ENCODE assay signal across 1 cellular context in the genomic region with DNA sequence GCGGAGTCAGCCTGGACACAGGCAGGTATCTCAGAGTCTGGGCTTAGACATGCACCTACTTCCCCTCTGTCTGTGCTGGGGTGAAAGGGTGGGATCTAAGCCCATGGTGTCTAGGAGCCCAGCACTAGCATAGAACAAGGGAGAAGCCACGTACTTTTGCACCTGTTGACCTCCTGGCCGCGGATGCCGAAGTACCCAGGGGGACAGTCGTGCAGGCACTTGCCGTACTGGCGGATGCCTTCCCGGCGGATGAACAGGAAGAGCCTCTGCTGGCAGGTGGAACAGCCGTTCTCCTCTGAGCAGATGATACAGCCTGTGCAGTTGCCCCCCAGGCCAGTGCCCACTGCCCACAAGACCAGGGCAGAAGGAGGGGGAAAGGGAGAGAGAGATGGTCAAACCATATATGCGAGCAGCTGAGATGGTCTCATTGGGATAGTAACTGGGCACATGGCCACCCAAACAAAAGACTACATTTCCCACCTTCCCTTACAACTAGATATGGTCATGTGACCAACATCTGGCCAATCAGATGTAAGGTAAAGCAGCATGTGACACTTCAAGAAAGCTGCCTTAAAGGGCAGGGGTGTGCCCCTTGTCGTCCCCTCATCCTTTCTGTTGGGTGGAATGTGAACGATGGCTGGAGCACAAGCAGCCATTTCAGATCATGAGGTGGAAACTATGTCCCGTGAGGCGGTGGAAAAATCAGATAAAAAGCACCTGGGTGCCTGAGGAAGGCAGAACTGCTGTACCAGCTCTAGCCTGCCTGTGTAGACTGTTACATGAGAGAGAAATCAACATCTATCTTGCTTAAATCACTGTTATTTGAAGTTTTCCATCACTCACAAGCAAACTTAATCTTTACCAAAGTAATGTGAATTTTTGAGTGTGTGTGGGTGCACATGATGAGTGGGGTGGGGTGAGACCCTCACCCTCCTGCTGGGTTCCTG.
A peak's percentile ranks its signal among the peaks of the same experiment; 100 is the strongest.
TF ChIP-seq lines count a peak whose summit lies in the region.

No MANE protein-coding gene starts in this region.

TF ChIP-seq in H1, 55 proteins besides CTCF, POLR2A, EP300 and RAD21:
- TF ChIP-seq, protein P1, sequence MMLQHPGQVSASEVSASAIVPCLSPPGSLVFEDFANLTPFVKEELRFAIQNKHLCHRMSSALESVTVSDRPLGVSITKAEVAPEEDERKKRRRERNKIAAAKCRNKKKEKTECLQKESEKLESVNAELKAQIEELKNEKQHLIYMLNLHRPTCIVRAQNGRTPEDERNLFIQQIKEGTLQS (IDR thresholded peaks at IDR 0.05; ENCODE audit: insufficient read depth, low read depth, low read length), result peak; percentile 88
- TF ChIP-seq TEAD4 (IDR thresholded peaks at IDR 0.05; ENCODE audit: low read depth, low read length), result peak; percentile 48; the same call in 1 of the 2 replicates
- TF ChIP-seq SAP30 (IDR thresholded peaks at IDR 0.05; ENCODE audit: insufficient read depth, insufficient replicate concordance, low read length), result no peak
- no peak for TF ChIP-seq CREB1 (IDR thresholded peaks at IDR 0.05)
- TF ChIP-seq, protein P2, sequence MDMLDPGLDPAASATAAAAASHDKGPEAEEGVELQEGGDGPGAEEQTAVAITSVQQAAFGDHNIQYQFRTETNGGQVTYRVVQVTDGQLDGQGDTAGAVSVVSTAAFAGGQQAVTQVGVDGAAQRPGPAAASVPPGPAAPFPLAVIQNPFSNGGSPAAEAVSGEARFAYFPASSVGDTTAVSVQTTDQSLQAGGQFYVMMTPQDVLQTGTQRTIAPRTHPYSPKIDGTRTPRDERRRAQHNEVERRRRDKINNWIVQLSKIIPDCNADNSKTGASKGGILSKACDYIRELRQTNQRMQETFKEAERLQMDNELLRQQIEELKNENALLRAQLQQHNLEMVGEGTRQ (IDR thresholded peaks at IDR 0.05; ENCODE audit: low read length), result peak; percentile 98
- TF ChIP-seq, protein P3, sequence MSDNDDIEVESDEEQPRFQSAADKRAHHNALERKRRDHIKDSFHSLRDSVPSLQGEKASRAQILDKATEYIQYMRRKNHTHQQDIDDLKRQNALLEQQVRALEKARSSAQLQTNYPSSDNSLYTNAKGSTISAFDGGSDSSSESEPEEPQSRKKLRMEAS (IDR thresholded peaks at IDR 0.05), result peak; percentile 66
- TF ChIP-seq SIX5 (IDR thresholded peaks at IDR 0.05; ENCODE audit: low read depth, low read length), result peak; percentile 62
- peak; percentile 86; the same call in 1 of the 2 replicates for TF ChIP-seq KDM1A (IDR thresholded peaks at IDR 0.05; ENCODE audit: borderline replicate concordance, low read length)
- TF ChIP-seq, protein P4, sequence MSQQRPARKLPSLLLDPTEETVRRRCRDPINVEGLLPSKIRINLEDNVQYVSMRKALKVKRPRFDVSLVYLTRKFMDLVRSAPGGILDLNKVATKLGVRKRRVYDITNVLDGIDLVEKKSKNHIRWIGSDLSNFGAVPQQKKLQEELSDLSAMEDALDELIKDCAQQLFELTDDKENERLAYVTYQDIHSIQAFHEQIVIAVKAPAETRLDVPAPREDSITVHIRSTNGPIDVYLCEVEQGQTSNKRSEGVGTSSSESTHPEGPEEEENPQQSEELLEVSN (IDR thresholded peaks at IDR 0.05), result peak; percentile 67
